Comparison of ENCODE assay signal across 21 cellular contexts in the genomic region with DNA sequence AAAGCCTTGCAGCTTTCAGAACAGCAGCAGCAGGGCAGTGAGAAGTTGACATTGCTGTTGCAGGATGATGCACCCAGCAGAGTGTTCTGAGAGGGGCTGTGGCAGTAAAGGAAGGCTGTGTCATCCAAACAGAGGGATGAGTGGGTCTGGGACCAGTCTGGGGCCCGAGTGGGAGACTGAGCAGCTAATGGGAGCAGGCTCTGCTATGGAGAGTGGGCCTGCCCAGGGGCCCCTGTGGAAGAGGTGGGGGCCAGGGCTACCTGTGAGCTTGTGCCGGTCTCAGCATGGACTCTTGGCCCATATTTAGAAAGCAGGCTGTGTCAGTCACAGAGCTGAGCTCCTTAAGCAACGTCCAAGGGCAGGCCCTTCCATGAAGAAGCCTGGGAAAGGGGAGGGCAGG. TPM values are rescaled to one million over a fixed set of nuclear protein-coding genes. Genes with fewer than 3 reads are reported as not detected.
A peak's percentile ranks its signal among the peaks of the same experiment; 100 is the strongest.
DNase-seq lines count a peak whose midpoint lies in the region; TF ChIP-seq lines count a peak whose summit lies in the region.
"Had no signal": no experiment of that assay in that cellular context is flagged by ENCODE, and none has a peak within 500 bp of the region (broad histone marks: within the 10 kb centered on the region; RNA-seq: fewer than 3 reads in every experiment).

No MANE protein-coding gene starts in this region.

- no peak overlapping the region for H3K4me2 ChIP-seq in osteoblast (ENCODE audit: insufficient read depth, low read length)
- H3K4me2 ChIP-seq: A549 had no signal

- H3K4me1 ChIP-seq in BE2C (no peaks in the 10 kb centered on the region), osteoblast (ENCODE audit: insufficient read depth, low read length) (no peaks in the 10 kb centered on the region)
- H3K4me1 ChIP-seq: A549 had no signal

- no peak overlapping the region for H3K27ac Mint-ChIP-seq in chondrocyte (ENCODE audit: unreplicated experiment)
- H3K27ac Mint-ChIP-seq: CD4-positive, alpha-beta memory T cell had no signal

- no peak overlapping the region for H3K27ac ChIP-seq in osteoblast (ENCODE audit: low read depth, low read length)
- H3K27ac ChIP-seq: A549, GM23248 had no signal

- H3K79me2 ChIP-seq in osteoblast (ENCODE audit: insufficient read depth, low read length) = no peaks in the 10 kb centered on the region

- peaks cover 65% of the 10 kb centered on the region for H3K27me3 Mint-ChIP-seq in chondrocyte (ENCODE audit: low read depth)

- H3K4me3 ChIP-seq in BE2C (ENCODE audit: low read depth, low read length) (no peak overlapping the region), osteoblast (ENCODE audit: insufficient read depth, low read length) (no peak overlapping the region)
- H3K4me3 ChIP-seq: A549, GM23248 had no signal

- peaks cover 2% of the 10 kb centered on the region for H3K36me3 Mint-ChIP-seq in chondrocyte (ENCODE audit: low read depth)
- H3K36me3 Mint-ChIP-seq: CD4-positive, alpha-beta memory T cell had no signal

- H3K27me3 ChIP-seq in BE2C (no peaks in the 10 kb centered on the region), osteoblast (ENCODE audit: insufficient read depth, low read length) (no peaks in the 10 kb centered on the region)

- no peaks in the 10 kb centered on the region for H4K20me1 ChIP-seq in osteoblast (ENCODE audit: insufficient read depth, low read length)

- no peaks in the 10 kb centered on the region for H3K9me3 Mint-ChIP-seq in chondrocyte (ENCODE audit: low read depth)
- H3K9me3 Mint-ChIP-seq: CD4-positive, alpha-beta memory T cell had no signal

- peak; percentile 4 for DNase-seq in BE2C
- peak; percentile 64 for DNase-seq in chondrocyte (ENCODE audit: low spot score)
- DNase-seq in osteoblast (ENCODE audit: insufficient read length, low spot score, missing footprints) = peak; percentile 36
- no peak for DNase-seq in effector CD8-positive, alpha-beta T cell (lab: John Stamatoyannopoulos, UW)
- DNase-seq in HT-29 (ENCODE audit: low spot score) = no peak
- no peak for DNase-seq in KG1 (lab: John Stamatoyannopoulos, UW)
- DNase-seq: 8988T; ACHN; AML-193; C1 segment of cervical spinal cord; Calu3; CD4-positive, alpha-beta memory T cell; COR-L47; DMS53; DMS79 treated with DMSO at 0.1 percent for 48 hours; GF-D8; GM23248; H7; HCEC 1CT had no signal

- TF ChIP-seq CTCF in BE2C (IDR thresholded peaks at IDR 0.05; ENCODE audit: low read depth, low read length) (no peak), chondrocyte (IDR thresholded peaks at IDR 0.05) (no peak), osteoblast (IDR thresholded peaks at IDR 0.05; ENCODE audit: extremely low read depth, low read depth, low read length) (no peak)

- H3K4me1 Mint-ChIP-seq in chondrocyte (ENCODE audit: low read depth) = no peaks in the 10 kb centered on the region
- H3K4me1 Mint-ChIP-seq: CD4-positive, alpha-beta memory T cell had no signal

- no peaks in the 10 kb centered on the region for H3K36me3 ChIP-seq in BE2C
- no peaks in the 10 kb centered on the region for H3K36me3 ChIP-seq in osteoblast (ENCODE audit: insufficient read depth, low read length)

- H2AFZ ChIP-seq in osteoblast (ENCODE audit: low read length) = no peak overlapping the region
- H2AFZ ChIP-seq: GM23248 had no signal

- no peak overlapping the region for H3K4me3 Mint-ChIP-seq in chondrocyte (ENCODE audit: unreplicated experiment)
- H3K4me3 Mint-ChIP-seq: CD4-positive, alpha-beta memory T cell had no signal

- H3K9me3 ChIP-seq in BE2C = no peaks in the 10 kb centered on the region
- H3K9me3 ChIP-seq in osteoblast (ENCODE audit: low read depth, low read length) = no peaks in the 10 kb centered on the region
- H3K9me3 ChIP-seq: A549 had no signal

RNA-seq across cellular contexts. Expression of gene PITX1, which starts 26.0 kb away (rescaled TPM):
- polyA plus RNA-seq in BE2C (2012; ENCODE audit: insufficient read depth, insufficient read length, low read depth) = 17.7 TPM
- total RNA-seq in chondrocyte = 0.18 TPM in 1 of 3 replicates, not detected in the others
- total RNA-seq in osteoblast = 8.3 and 9.8 TPM in 2 replicates
- 41.8 and 49.8 TPM in 2 replicates for total RNA-seq in HT-29 (2014; rRNA removed; shearing (Covaris generic))
- total RNA-seq: CD4-positive, alpha-beta memory T cell; GM23248; H1; H7 had no signal
- polyA plus RNA-seq: CD4-positive, alpha-beta memory T cell; GM23248 had no signal

Comparison
In these comparisons a context has a peak if more than half of its experiments do, and no peak if none do; other contexts are left out.
1. DNase-seq: peak in BE2C (single experiment), chondrocyte (single experiment) and osteoblast (single experiment); none in effector CD8-positive, alpha-beta T cell (single experiment), HT-29 (single experiment) and KG1 (single experiment).